Comparison of ENCODE assay signal across 8 cellular contexts in genomic region chr9:34701023-34701768, GRCh38. TPM values are rescaled to one million over a fixed set of nuclear protein-coding genes. Genes with fewer than 3 reads are reported as not detected.
DNase-seq lines count a peak whose midpoint lies in the region; ATAC-seq, FAIRE-seq and TF ChIP-seq lines count a peak whose summit lies in the region.

No MANE protein-coding gene starts in this region.

- no peaks in the 10 kb centered on the region for H3K27me3 ChIP-seq in heart left ventricle
- no peaks in the 10 kb centered on the region for H3K27me3 ChIP-seq in pancreas
- no peaks in the 10 kb centered on the region for H3K27me3 ChIP-seq in thoracic aorta (replicated peaks; ENCODE audit: insufficient read depth)

- TF ChIP-seq CTCF in GM13977 (IDR thresholded peaks at IDR 0.05; ENCODE audit: extremely low read depth, insufficient read depth, missing control alignments) (peak; percentile 84), LNCAP (IDR thresholded peaks at IDR 0.05) (peak; percentile 96), heart left ventricle (IDR thresholded peaks at IDR 0.05) (peak; percentile 90 to 95 (median 92)), pancreas (IDR thresholded peaks at IDR 0.05) (peak; percentile 80 to 95 (median 88)), thoracic aorta (IDR thresholded peaks at IDR 0.05) (peak; percentile 96)

- H3K36me3 ChIP-seq in heart left ventricle (no peaks in the 10 kb centered on the region), pancreas (no peaks in the 10 kb centered on the region), thoracic aorta (no peaks in the 10 kb centered on the region)

- intact Hi-C loops in heart left ventricle (cut with DNase I) (loop anchor here in 4 of 10 donors (1.0 to 10.0 kb wide), 5 partner anchors 34 to 164 kb away; partner anchors contain the start of genes RPP25L (in 2 of the 4) and IL11RA (in 1 of the 4)), pancreas (cut with DNase I) (no loop called here)

- H3K4me1 ChIP-seq in heart left ventricle (peaks cover 0 to 15% (median 2%) of the 10 kb centered on the region in 12 donors), pancreas (no peaks in the 10 kb centered on the region), thoracic aorta (ENCODE audit: control insufficient read depth in 1 of 2, low read depth in 2 of 2) (peaks cover 0 to 3% of the 10 kb centered on the region in 2 donors)

- 6 to 24% (median 7%) methylated on average over 20 to 52 of the region's 52 CpGs for WGBS in heart left ventricle, 4 donors
- 8% methylated on average over 41 to 52 of the region's 52 CpGs for WGBS in pancreas, 2 donors

- H3K4me3 ChIP-seq in heart left ventricle = peak overlapping the region; percentile 30 to 92 (median 74)
- peak overlapping the region; percentile 51 to 74 (median 64) for H3K4me3 ChIP-seq in pancreas
- peak overlapping the region; percentile 74 for H3K4me3 ChIP-seq in thoracic aorta

- peak; percentile 76 for DNase-seq in GM13977 (ENCODE audit: low spot score)
- peak; percentile 57 for DNase-seq in SKM-1 treated with dmso at 0.1 percent for 144 hours (lab: John Stamatoyannopoulos, UW; ENCODE audit: unreplicated experiment)
- peak; percentile 68 for DNase-seq in activated naive CD8-positive, alpha-beta T cell treated with anti-CD3 and anti-CD28 coated beads, Interleukin-2, amount 50 U/mL, for 16 hours (ENCODE audit: low read depth, low spot score)
- peak; percentile 73 to 87 (median 76) for DNase-seq in heart left ventricle
- DNase-seq in pancreas = peak; percentile 52 to 94 (median 76)
- DNase-seq in thoracic aorta (ENCODE audit: low spot score) = peak; percentile 41

- H3K27ac ChIP-seq in heart left ventricle (peak overlapping the region; percentile 17 to 85 (median 77)), pancreas (peak overlapping the region in 3 of 4 donors; percentile 22 to 28 (median 26)), thoracic aorta (peak overlapping the region; percentile 72 to 74)

- TF ChIP-seq POLR2A in heart left ventricle (IDR thresholded peaks at IDR 0.05) = peak in 1 of 2 donors; percentile 25

- ATAC-seq in heart left ventricle (peak; percentile 63 to 95 (median 92)), pancreas (peak; percentile 93 to 96 (median 94)), thoracic aorta (ENCODE audit: insufficient number of reproducible peaks, low FRiP score, low read depth) (peak; percentile 85), GM18870 (IDR thresholded peaks at IDR 0.05; ENCODE audit: unreplicated experiment) (no peak)

- no peak for FAIRE-seq in pancreas (lab: Jason Lieb, UNC)

- in situ Hi-C loops in GM13977 (cut with MboI; ENCODE audit: low pct_unique_long_range_greater_than_20kb, low sequenced_read_pairs, unreplicated experiment) = no loop called here

- H3K9me3 ChIP-seq in heart left ventricle (no peaks in the 10 kb centered on the region), pancreas (no peaks in the 10 kb centered on the region), thoracic aorta (no peaks in the 10 kb centered on the region)

RNA-seq across cellular contexts. Expression of gene CCL21, which starts 8.7 kb away (rescaled TPM):
- total RNA-seq in heart left ventricle (100 to 1,000 TPM in 1 of 9 donors, 10 to 100 TPM in 5, 1 to 10 TPM in 3; 1.3 to 156 (median 16.6) TPM), pancreas (10 to 100 TPM in 3 of 6 donors, 1 to 10 TPM in 2, not detected in 1; 1.9 to 12.1 (median 10.0) TPM), thoracic aorta (1 to 10 TPM in 1 of 2 donors, not detected in 1; 9.3 TPM)
- polyA plus RNA-seq in heart left ventricle (10 to 100 TPM; 13.9 to 20.4 TPM), pancreas (10 to 100 TPM; 12.1 to 53.5 TPM)

RNA-seq across cellular contexts. Expression of gene CCL19, which starts 10.1 kb away (rescaled TPM):
- total RNA-seq in heart left ventricle (10 to 100 TPM in 1 of 9 donors, 1 to 10 TPM in 2, under 1 TPM in 1, not detected in 5; 0.56 to 25.7 (median 2.5) TPM), pancreas (1 to 10 TPM in 2 of 6 donors, under 1 TPM in 2, not detected in 2; 0.35 to 2.8 (median 1.8) TPM), thoracic aorta (1 to 10 TPM; 5.4 to 8.0 TPM)
- polyA plus RNA-seq in heart left ventricle (under 1 TPM; 0.46 to 0.60 TPM), pancreas (1 to 10 TPM in 1 of 2 donors, under 1 TPM in 1; 0.68 to 2.1 TPM)

RNA-seq across cellular contexts. Expression of gene CCL27, which starts 38.7 kb away (rescaled TPM):
- under 1 TPM in 2 of 9 donors, not detected in 7; 0.35 to 0.40 TPM for total RNA-seq in heart left ventricle
- under 1 TPM in 1 of 2 donors, not detected in 1; 0.57 TPM for polyA plus RNA-seq in heart left ventricle
- total RNA-seq in pancreas = not detected
- polyA plus RNA-seq in pancreas = not detected
- not detected for total RNA-seq in thoracic aorta

RNA-seq across cellular contexts. Expression of gene IL11RA, which starts 49.2 kb away (rescaled TPM):
- total RNA-seq in heart left ventricle = 100 to 1,000 TPM in 1 of 9 donors, 10 to 100 TPM in 8; 32.4 to 113 (median 50.1) TPM
- 10 to 100 TPM; 20.8 to 23.3 TPM for polyA plus RNA-seq in heart left ventricle
- total RNA-seq in pancreas = 1 to 10 TPM; 4.1 to 8.2 (median 5.9) TPM
- 10 to 100 TPM; 12.6 to 30.0 TPM for polyA plus RNA-seq in pancreas
- 10 to 100 TPM; 81.3 to 99.0 TPM for total RNA-seq in thoracic aorta

RNA-seq across cellular contexts. Expression of gene GALT, which starts 54.7 kb away (rescaled TPM):
- total RNA-seq in heart left ventricle (10 to 100 TPM; 33.2 to 67.9 (median 41.2) TPM), pancreas (10 to 100 TPM; 11.0 to 30.8 (median 18.8) TPM), thoracic aorta (10 to 100 TPM; 67.7 to 78.4 TPM)
- polyA plus RNA-seq in heart left ventricle (10 to 100 TPM; 16.8 to 44.5 TPM), pancreas (10 to 100 TPM; 58.0 to 60.5 TPM)

Comparison
In these comparisons a context has a peak if more than half of its experiments do, and no peak if none do; other contexts are left out.
1. H3K27ac ChIP-seq: peak in every context shown above with its lines; median percentile 77 in heart left ventricle; 73 in thoracic aorta; 26 in pancreas.